8 cellular contexts compared by ENCODE assay signal in genomic region chr16:2926660-2927646, GRCh38. TPM values are rescaled to one million over a fixed set of nuclear protein-coding genes. Genes with fewer than 3 reads are reported as not detected.
DNase-seq lines count a peak whose midpoint lies in the region; ATAC-seq and TF ChIP-seq lines count a peak whose summit lies in the region.

No MANE protein-coding gene starts in this region.

- H3K4me3 ChIP-seq in GM06990 (replicated peaks; ENCODE audit: low read depth, low read length) (no peak overlapping the region), KMS-11 (IDR thresholded peaks at IDR 0.05; ENCODE audit: insufficient read depth, low read depth, low read length) (no peak overlapping the region), epithelial cell of proximal tubule (ENCODE audit: low read depth, low read length) (peak overlapping the region; percentile 23)

- TF ChIP-seq CTCF in GM06990 (IDR thresholded peaks at IDR 0.05; ENCODE audit: insufficient read depth, low read length, poor library complexity, severe bottlenecking) (peak; percentile 90), KMS-11 (conservative IDR thresholded peaks at IDR 0.05; ENCODE audit: low read depth, low read length) (peak; percentile 99), epithelial cell of proximal tubule (conservative IDR thresholded peaks at IDR 0.05; ENCODE audit: low read depth, low read length) (peak; percentile 93)

- H3K27me3 ChIP-seq in GM06990 (replicated peaks; ENCODE audit: control insufficient read depth, insufficient read depth, low read length) (no peaks in the 10 kb centered on the region), KMS-11 (ENCODE audit: insufficient read depth, low read depth) (no peaks in the 10 kb centered on the region)

- H2AFZ ChIP-seq in KMS-11 (ENCODE audit: low read depth), result 0 out of 2 replicates have a peak overlapping the region, but pooled peaks have one; percentile 19

- H4K20me1 ChIP-seq in KMS-11 (ENCODE audit: insufficient read depth), result no peaks in the 10 kb centered on the region

- H3K27ac ChIP-seq in KMS-11, result no peak overlapping the region

- H3K4me1 ChIP-seq in KMS-11 (ENCODE audit: low read depth, poor library complexity, severe bottlenecking), result peaks cover 14% of the 10 kb centered on the region

- peaks cover 5% of the 10 kb centered on the region for H3K36me3 ChIP-seq in GM06990 (ENCODE audit: control insufficient read depth, insufficient read depth, low read length)
- no peaks in the 10 kb centered on the region for H3K36me3 ChIP-seq in KMS-11 (ENCODE audit: insufficient read depth)

- no peak overlapping the region for H3K9ac ChIP-seq in KMS-11

- H3K4me2 ChIP-seq in KMS-11, result peak overlapping the region; percentile 40

- ATAC-seq in GM19397 (IDR thresholded peaks at IDR 0.05; ENCODE audit: unreplicated experiment), result no peak

- no peaks in the 10 kb centered on the region for H3K79me2 ChIP-seq in KMS-11 (ENCODE audit: insufficient read depth, low read depth)

- peak; percentile 58 for DNase-seq in GM06990 (ENCODE audit: extremely low read depth, insufficient read length)
- peak; percentile 94 for DNase-seq in OCI-M1 (lab: John Stamatoyannopoulos, UW)
- DNase-seq in activated T-cell treated with anti-CD3 and anti-CD28 coated beads for 1 hour (ENCODE audit: low read depth), result peak; percentile 81
- DNase-seq in epithelial cell of proximal tubule (ENCODE audit: low read depth), result no peak
- peak; percentile 90 for DNase-seq in myocyte (ENCODE audit: low read depth)
- DNase-seq in stimulated activated CD8-positive, alpha-beta memory T cell treated with anti-CD3 and anti-CD28 coated beads, Interleukin-4, amount 100 ng/mL, for 4 hours (ENCODE audit: low read depth in 2 of 2, low spot score in 1 of 2), result peak; percentile 67 to 86

RNA-seq across cellular contexts. Expression of gene FLYWCH1, which starts 15.2 kb away (rescaled TPM):
- total RNA-seq in epithelial cell of proximal tubule (28.0 and 47.1 TPM in 2 replicates), myocyte (27.7 and 36.9 TPM in 2 replicates)
- 30.1 TPM for polyA plus RNA-seq in myocyte (2012)

RNA-seq across cellular contexts. Expression of gene KREMEN2, which starts 37.1 kb away (rescaled TPM):
- total RNA-seq in epithelial cell of proximal tubule, result 0.72 and 4.2 TPM in 2 replicates
- 10.4 and 17.8 TPM in 2 replicates for total RNA-seq in myocyte
- 13.8 TPM for polyA plus RNA-seq in myocyte (2012)

RNA-seq across cellular contexts. Expression of gene PAQR4, which starts 42.2 kb away (rescaled TPM):
- total RNA-seq in epithelial cell of proximal tubule (33.4 and 36.0 TPM in 2 replicates), myocyte (14.6 and 18.0 TPM in 2 replicates)
- 23.0 TPM for polyA plus RNA-seq in myocyte (2012)

RNA-seq across cellular contexts. Expression of gene FLYWCH2, which starts 43.9 kb away (rescaled TPM):
- total RNA-seq in epithelial cell of proximal tubule (49.6 and 55.5 TPM in 2 replicates), myocyte (59.9 and 77.1 TPM in 2 replicates)
- 46.2 TPM for polyA plus RNA-seq in myocyte (2012)

RNA-seq across cellular contexts. Expression of gene PKMYT1, which starts 53.3 kb away (rescaled TPM):
- total RNA-seq in epithelial cell of proximal tubule (107 and 120 TPM in 2 replicates), myocyte (0.53 and 6.7 TPM in 2 replicates)
- polyA plus RNA-seq in myocyte (2012), result 6.0 TPM
